Comparison of ENCODE assay signal across 20 cellular contexts in the genomic region with DNA sequence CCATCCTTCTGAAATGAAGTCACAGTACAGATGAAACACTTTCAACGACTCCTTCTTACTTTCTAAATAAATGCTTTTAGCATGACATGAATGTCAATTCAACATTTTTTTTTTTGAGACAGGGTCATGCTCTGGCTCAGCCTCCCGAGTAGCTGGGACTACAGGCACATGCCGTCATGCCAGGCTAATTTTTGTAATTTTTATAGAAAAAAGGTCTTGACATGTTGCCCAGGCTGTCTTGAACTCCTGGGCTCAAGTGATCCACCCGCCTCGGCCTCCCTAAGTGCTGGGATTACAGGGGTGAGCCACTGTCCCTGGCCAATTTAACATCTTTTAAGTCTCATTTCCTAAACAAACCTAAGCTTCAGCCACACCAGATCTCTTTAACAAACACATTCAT. TPM values are rescaled to one million over a fixed set of nuclear protein-coding genes. Genes with fewer than 3 reads are reported as not detected.
"Had no signal": no experiment of that assay in that cellular context is flagged by ENCODE, and none has a peak within 500 bp of the region (broad histone marks: within the 10 kb centered on the region; RNA-seq: fewer than 3 reads in every experiment).

No MANE protein-coding gene starts in this region.

- H3K9me3 Mint-ChIP-seq: activated CD4-positive, alpha-beta T cell treated with anti-CD3 and anti-CD28 coated beads, Interleukin-2, amount 10 ng/mL, durations not matched to agents 24 days and 14 days; activated naive CD4-positive, alpha-beta T cell treated with anti-CD3 and anti-CD28 coated beads, Interleukin-2, amount 50 U/mL, for 72 hours; stimulated activated naive CD8-positive, alpha-beta T cell treated with anti-CD3 and anti-CD28 coated beads, Interleukin-15, amount 100 ng/mL, for 72 hours had no signal

- H3K36me3 ChIP-seq: ovary, sigmoid colon, tibial artery, vagina had no signal

- H3K9me3 ChIP-seq: heart right ventricle, ovary, sigmoid colon, tibial artery, vagina had no signal

- H3K4me3 Mint-ChIP-seq: activated CD4-positive, alpha-beta T cell treated with anti-CD3 and anti-CD28 coated beads, Interleukin-2, amount 10 ng/mL, durations not matched to agents 24 days and 14 days; stimulated activated naive CD8-positive, alpha-beta T cell treated with anti-CD3 and anti-CD28 coated beads, Interleukin-15, amount 100 ng/mL, for 72 hours had no signal

- H3K27ac ChIP-seq: heart right ventricle, ovary, sigmoid colon, tibial artery, vagina had no signal

- H3K27me3 ChIP-seq: dorsolateral prefrontal cortex, heart right ventricle, ovary, sigmoid colon, tibial artery, vagina had no signal

- ATAC-seq: activated naive CD4-positive, alpha-beta T cell treated with anti-CD3 and anti-CD28 coated beads, Interleukin-2, amount 50 U/mL, for 72 hours; heart right ventricle; left lobe of liver; stimulated activated naive CD8-positive, alpha-beta T cell treated with anti-CD3 and anti-CD28 coated beads, Interleukin-15, amount 100 ng/mL, for 72 hours had no signal

- H3K27me3 Mint-ChIP-seq: activated CD4-positive, alpha-beta T cell treated with anti-CD3 and anti-CD28 coated beads, Interleukin-2, amount 10 ng/mL, durations not matched to agents 24 days and 14 days; stimulated activated naive CD8-positive, alpha-beta T cell treated with anti-CD3 and anti-CD28 coated beads, Interleukin-15, amount 100 ng/mL, for 72 hours had no signal

- H3K27ac Mint-ChIP-seq: activated CD4-positive, alpha-beta T cell treated with anti-CD3 and anti-CD28 coated beads, Interleukin-2, amount 10 ng/mL, durations not matched to agents 24 days and 14 days; activated naive CD4-positive, alpha-beta T cell treated with anti-CD3 and anti-CD28 coated beads, Interleukin-2, amount 50 U/mL, for 72 hours; stimulated activated naive CD8-positive, alpha-beta T cell treated with anti-CD3 and anti-CD28 coated beads, Interleukin-15, amount 100 ng/mL, for 72 hours had no signal

- DNase-seq: activated CD4-positive, alpha-beta T cell treated with anti-CD3 and anti-CD28 coated beads, Interleukin-2, amount 10 ng/mL, durations not matched to agents 24 days and 14 days; activated T-cell treated with anti-CD3 and anti-CD28 coated beads for 4 hours; dorsolateral prefrontal cortex; heart right ventricle; islet precursor cell; mammary epithelial cell; ovary; sigmoid colon; stimulated activated CD4-positive, alpha-beta T cell treated with anti-CD3 and anti-CD28 coated beads, Interleukin-15, amount 100 ng/mL, for 24 hours; stimulated activated CD4-positive, alpha-beta T cell treated with anti-CD3 and anti-CD28 coated beads, Interleukin-4, amount 100 ng/mL, for 24 hours; stimulated activated naive CD8-positive, alpha-beta T cell treated with anti-CD3 and anti-CD28 coated beads, Interleukin-15, amount 100 ng/mL, for 72 hours; tibial artery had no signal

- H3K4me3 ChIP-seq: dorsolateral prefrontal cortex, heart right ventricle, ovary, sigmoid colon, tibial artery, vagina had no signal

RNA-seq across cellular contexts. Expression of a gene that starts 16.4 kb away (rescaled TPM):
- polyA plus RNA-seq: neural cell had no signal

RNA-seq across cellular contexts. Expression of a gene that starts 28.4 kb away (rescaled TPM):
- total RNA-seq: activated CD4-positive, alpha-beta T cell treated with anti-CD3 and anti-CD28 coated beads, Interleukin-2, amount 10 ng/mL, durations not matched to agents 24 days and 14 days; activated CD8-positive, alpha-beta memory T cell treated with anti-CD3 and anti-CD28 coated beads for 36 hours; activated naive CD4-positive, alpha-beta T cell treated with anti-CD3 and anti-CD28 coated beads, Interleukin-2, amount 50 U/mL, for 72 hours; cerebellum; frontal cortex; heart right ventricle; left lobe of liver; mammary epithelial cell; mucosa of gallbladder; ovary; sigmoid colon; vagina had no signal
- polyA plus RNA-seq: heart right ventricle, mammary epithelial cell, neural cell, ovary, sigmoid colon had no signal

RNA-seq across cellular contexts. Expression of a gene that starts 50.9 kb away (rescaled TPM):
- total RNA-seq: mammary epithelial cell had no signal
- polyA plus RNA-seq: mammary epithelial cell, neural cell had no signal
